ENCODE assay signal across 1 cellular context in the genomic region with DNA sequence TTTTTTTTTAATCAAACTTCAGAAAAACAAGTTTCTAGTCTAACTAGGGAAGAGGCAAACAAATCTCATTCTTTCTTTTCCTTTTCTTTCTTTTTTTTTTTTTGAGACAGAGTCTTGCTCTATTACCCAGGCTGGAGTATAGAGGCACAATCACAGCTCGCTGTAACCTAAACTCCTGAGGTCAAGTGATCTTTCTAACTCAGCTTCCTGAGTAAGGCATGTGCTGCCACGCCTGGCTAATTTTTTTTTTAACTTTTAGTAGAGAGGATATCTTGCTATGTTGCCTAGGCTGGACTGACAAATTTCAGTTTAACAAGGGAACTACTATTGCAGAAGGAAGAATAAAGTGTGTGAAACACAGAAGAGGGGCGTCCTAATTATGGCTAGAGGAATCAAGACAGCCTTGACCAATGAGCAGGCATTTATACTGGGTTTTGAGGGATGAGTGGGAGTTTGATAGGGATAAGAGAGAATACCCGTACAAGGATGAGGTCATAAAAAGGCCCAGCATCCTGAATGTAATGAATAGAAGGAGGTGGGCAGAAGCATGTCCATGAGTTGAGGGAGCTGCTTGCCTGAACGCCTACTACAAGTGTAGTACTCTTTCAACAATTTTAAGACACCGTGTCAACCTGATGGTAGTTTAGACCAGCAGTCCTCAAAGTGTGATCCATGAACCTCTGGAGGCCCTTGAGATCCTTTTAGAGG.
TF ChIP-seq lines count a peak whose summit lies in the region.

No MANE protein-coding gene starts in this region.

TF ChIP-seq in K562, 482 proteins besides CTCF, POLR2A, EP300 and RAD21:
- TF ChIP-seq NUFIP1 (IDR thresholded peaks at IDR 0.05; ENCODE audit: partially characterized antibody) (no peak), JUND (IDR thresholded peaks at IDR 0.05; ENCODE audit: borderline replicate concordance, low read depth, low read length) (no peak), JUND (tag; IDR thresholded peaks at IDR 0.05; ENCODE audit: borderline replicate concordance, low read depth, low read length) (0 out of 3 replicates have a peak, but pooled peaks have one; percentile 14)
